In genomic region chrX:71056857-71057256, GRCh38 we compare ENCODE assay signal across 22 cellular contexts. TPM values are rescaled to one million over a fixed set of nuclear protein-coding genes. Genes with fewer than 3 reads are reported as not detected.
DNase-seq lines count a peak whose midpoint lies in the region; ATAC-seq and TF ChIP-seq lines count a peak whose summit lies in the region.
"Had no signal": no experiment of that assay in that cellular context is flagged by ENCODE, and none has a peak within 500 bp of the region (broad histone marks: within the 10 kb centered on the region; RNA-seq: fewer than 3 reads in every experiment).

No MANE protein-coding gene starts in this region.

- peak overlapping the region; percentile 54 for H3K27ac Mint-ChIP-seq in T-helper 17 cell
- H3K27ac Mint-ChIP-seq: activated naive CD8-positive, alpha-beta T cell treated with anti-CD3 and anti-CD28 coated beads, Interleukin-2, amount 50 U/mL, for 24 hours had no signal

- H3K36me3 Mint-ChIP-seq in T-helper 17 cell (ENCODE audit: low read depth), result no peaks in the 10 kb centered on the region

- H3K27me3 Mint-ChIP-seq in T-helper 17 cell, result no peaks in the 10 kb centered on the region
- H3K27me3 Mint-ChIP-seq: activated naive CD8-positive, alpha-beta T cell treated with anti-CD3 and anti-CD28 coated beads, Interleukin-2, amount 50 U/mL, for 24 hours had no signal

- peak; percentile 29 for DNase-seq in AG09319 (ENCODE audit: extremely low read depth, low read depth)
- DNase-seq in GM03348 (ENCODE audit: low spot score), result peak; percentile 21
- no peak for DNase-seq in T-helper 17 cell
- DNase-seq in fibroblast of villous mesenchyme (ENCODE audit: low read depth), result peak; percentile 48
- no peak for DNase-seq in activated T-cell treated with anti-CD3 and anti-CD28 coated beads, Interleukin-2, amount 50 U/mL, for 48 hours
- no peak for DNase-seq in UCSD-AML1 (lab: John Stamatoyannopoulos, UW; ENCODE audit: unreplicated experiment)
- DNase-seq: activated naive CD8-positive, alpha-beta T cell treated with anti-CD3 and anti-CD28 coated beads, Interleukin-2, amount 50 U/mL, for 24 hours; activated T-cell treated with anti-CD3 and anti-CD28 coated beads, Interleukin-2, amount 50 U/mL, for 1 hour; central memory CD4-positive, alpha-beta T cell; DND-41; effector memory CD4-positive, alpha-beta T cell; foreskin keratinocyte; left colon; NCI-H187; NK-92 treated with Interleukin-12 subunit alpha and Interleukin-12 subunit beta, amount 100 ng/mL, for 24 hours; occipital lobe; right lobe of liver; SHP77 had no signal

- no peak for ATAC-seq in T-helper 17 cell
- ATAC-seq in HG02759 (IDR thresholded peaks at IDR 0.05; ENCODE audit: unreplicated experiment), result no peak
- ATAC-seq in HG03520 (IDR thresholded peaks at IDR 0.05; ENCODE audit: unreplicated experiment), result no peak
- ATAC-seq: activated naive CD8-positive, alpha-beta T cell treated with anti-CD3 and anti-CD28 coated beads, Interleukin-2, amount 50 U/mL, for 24 hours; foreskin keratinocyte; left colon; right lobe of liver had no signal

- TF ChIP-seq CTCF in AG09319 (IDR thresholded peaks at IDR 0.05; ENCODE audit: low read depth, low read length), result no peak
- TF ChIP-seq CTCF in fibroblast of villous mesenchyme (IDR thresholded peaks at IDR 0.05; ENCODE audit: insufficient read depth, low read depth, low read length), result no peak

- H3K4me1 Mint-ChIP-seq in T-helper 17 cell, result peaks cover 18% of the 10 kb centered on the region

- H3K4me3 ChIP-seq in fibroblast of villous mesenchyme (ENCODE audit: low read depth, low read length), result no peak overlapping the region
- H3K4me3 ChIP-seq: BLaER1, right lobe of liver had no signal

- H3K4me3 Mint-ChIP-seq in T-helper 17 cell, result no peak overlapping the region
- H3K4me3 Mint-ChIP-seq: activated naive CD8-positive, alpha-beta T cell treated with anti-CD3 and anti-CD28 coated beads, Interleukin-2, amount 50 U/mL, for 24 hours had no signal

- no peaks in the 10 kb centered on the region for H3K9me3 ChIP-seq in T-helper 17 cell (ENCODE audit: control insufficient read depth, low read length, poor library complexity, severe bottlenecking)
- H3K9me3 ChIP-seq: right lobe of liver had no signal

RNA-seq across cellular contexts. Expression of gene SNX12, which starts 11.3 kb away (rescaled TPM):
- total RNA-seq in T-helper 17 cell (10 to 100 TPM; 32.4 to 35.4 TPM), fibroblast of villous mesenchyme (61.5 and 73.4 TPM in 2 replicates)

RNA-seq across cellular contexts. Expression of gene FOXO4, which starts 38.8 kb away (rescaled TPM):
- total RNA-seq in T-helper 17 cell (10 to 100 TPM; 23.4 to 40.1 TPM), fibroblast of villous mesenchyme (4.3 and 4.5 TPM in 2 replicates)

RNA-seq across cellular contexts. Expression of gene CXorf65, which starts 49.7 kb away (rescaled TPM):
- 10 to 100 TPM; 57.7 to 68.3 TPM for total RNA-seq in T-helper 17 cell
- not detected in 2 replicates for total RNA-seq in fibroblast of villous mesenchyme
- total RNA-seq: foreskin keratinocyte, H1, left colon, occipital lobe, right lobe of liver had no signal

RNA-seq across cellular contexts. Expression of gene IL2RG, which starts 54.5 kb away (rescaled TPM):
- 100 to 1,000 TPM; 347 to 400 TPM for total RNA-seq in T-helper 17 cell
- total RNA-seq in fibroblast of villous mesenchyme, result not detected in 2 replicates
- total RNA-seq: H1, occipital lobe had no signal

Comparison
In these comparisons a context has a peak if more than half of its experiments do, and no peak if none do; other contexts are left out.
1. DNase-seq: peak in AG09319 (single experiment), GM03348 (single experiment) and fibroblast of villous mesenchyme (single experiment); none in T-helper 17 cell (0 of 3), activated T-cell treated with anti-CD3 and anti-CD28 coated beads, Interleukin-2, amount 50 U/mL, for 48 hours (0 of 2) and UCSD-AML1 (single experiment).
2. RNA of gene CXorf65, which starts 49.7 kb away (total RNA-seq): 57.7 to 68.3 TPM in T-helper 17 cell; not detected in fibroblast of villous mesenchyme; every median in the first group is over 10 times any median in the second.